8 cellular contexts compared by ENCODE assay signal in genomic region chr12:6753772-6754356, GRCh38. TPM values are rescaled to one million over a fixed set of nuclear protein-coding genes. Genes with fewer than 3 reads are reported as not detected.
DNase-seq lines count a peak whose midpoint lies in the region; ATAC-seq, FAIRE-seq and TF ChIP-seq lines count a peak whose summit lies in the region.

No MANE protein-coding gene starts in this region.

- H3K36me3 ChIP-seq in cardiac muscle cell (peaks cover 28% of the 10 kb centered on the region), astrocyte (ENCODE audit: insufficient read depth, low read length) (peaks cover 20% of the 10 kb centered on the region), lung (ENCODE audit: control insufficient read depth in 2 of 2, insufficient read depth in 2 of 2, low read length in 2 of 2) (peaks cover 2 to 19% of the 10 kb centered on the region in 2 donors), transverse colon (peaks cover 0 to 23% (median 13%) of the 10 kb centered on the region in 4 donors)

- H3K9me3 ChIP-seq in cardiac muscle cell (ENCODE audit: low read depth), result no peaks in the 10 kb centered on the region
- H3K9me3 ChIP-seq in astrocyte (ENCODE audit: insufficient read depth, low read depth, low read length), result no peaks in the 10 kb centered on the region
- no peaks in the 10 kb centered on the region for H3K9me3 ChIP-seq in lung (ENCODE audit: control insufficient read depth in 2 of 2, insufficient read depth in 1 of 2, low read length in 1 of 2)
- no peaks in the 10 kb centered on the region for H3K9me3 ChIP-seq in transverse colon

- no peak for TF ChIP-seq POLR2A in transverse colon (IDR thresholded peaks at IDR 0.05)

- peaks cover 24% of the 10 kb centered on the region for H3K4me1 Mint-ChIP-seq in astrocyte (ENCODE audit: low read depth, unreplicated experiment)

- H3K27me3 ChIP-seq in cardiac muscle cell (no peaks in the 10 kb centered on the region), astrocyte (ENCODE audit: insufficient read depth, low read length) (no peaks in the 10 kb centered on the region), lung (ENCODE audit: control insufficient read depth, insufficient read depth) (no peaks in the 10 kb centered on the region), transverse colon (no peaks in the 10 kb centered on the region)

- H3K4me3 ChIP-seq in cardiac muscle cell, result no peak overlapping the region
- H3K4me3 ChIP-seq in astrocyte (ENCODE audit: insufficient read depth, low read depth, low read length), result no peak overlapping the region
- no peak overlapping the region for H3K4me3 ChIP-seq in lung
- H3K4me3 ChIP-seq in transverse colon, result peak overlapping the region in 2 of 4 donors; percentile 86 to 93

- peaks cover 9% of the 10 kb centered on the region for H3K36me3 Mint-ChIP-seq in astrocyte (ENCODE audit: low read depth, unreplicated experiment)

- peak overlapping the region; percentile 68 for H3K27ac ChIP-seq in cardiac muscle cell
- no peak overlapping the region for H3K27ac ChIP-seq in astrocyte (ENCODE audit: low read depth, low read length)
- peak overlapping the region; percentile 13 to 35 for H3K27ac ChIP-seq in lung (ENCODE audit: low read depth in 1 of 2, low read length in 1 of 2)
- peak overlapping the region; percentile 98 to 99 (median 99) for H3K27ac ChIP-seq in transverse colon

- H3K4me3 Mint-ChIP-seq in astrocyte (ENCODE audit: unreplicated experiment), result peak overlapping the region; percentile 99

- TF ChIP-seq EP300 in transverse colon (IDR thresholded peaks at IDR 0.05; ENCODE audit: low read depth), result no peak

- ATAC-seq in lung (ENCODE audit: insufficient read depth, low FRiP score) (no peak), GM18498 (IDR thresholded peaks at IDR 0.05; ENCODE audit: unreplicated experiment) (no peak)

- intact Hi-C loops in cardiac septum (cut with DNase I) (loop anchor here (1.0 to 5.0 kb wide), 3 partner anchors 12 to 73 kb away; partner anchors contain the start of genes P3H3 and PTMS), transverse colon (cut with DNase I; ENCODE audit: low total_unique reads) (no loop called here)

- H3K9me3 Mint-ChIP-seq in astrocyte (ENCODE audit: unreplicated experiment), result no peaks in the 10 kb centered on the region

- peak overlapping the region; percentile 66 for H3K27ac Mint-ChIP-seq in astrocyte (ENCODE audit: unreplicated experiment)

- H3K79me2 ChIP-seq in astrocyte (ENCODE audit: insufficient read depth, low read length), result peaks cover 33% of the 10 kb centered on the region

- DNase-seq in cardiac muscle cell (ENCODE audit: low read depth in 1 of 2, low spot score in 1 of 2) (no peak), cardiac septum (ENCODE audit: low spot score) (no peak), astrocyte (ENCODE audit: low read depth) (no peak), lung (ENCODE audit: low spot score) (no peak), transverse colon (no peak)
- DNase-seq in stimulated activated CD4-positive, alpha-beta T cell treated with anti-CD3 and anti-CD28 coated beads, Interleukin-4, amount 100 ng/mL, for 24 hours, result no peak
- no peak for DNase-seq in activated CD4-positive, CD25-positive, alpha-beta regulatory T cell treated with anti-CD3 and anti-CD28 coated beads, Interleukin-2, amount 50 U/mL, for 72 hours

- H3K4me2 ChIP-seq in astrocyte (ENCODE audit: low read length), result peak overlapping the region; percentile 98

- FAIRE-seq in astrocyte (lab: Jason Lieb, UNC), result no peak

- in situ Hi-C loops in transverse colon (cut with MboI; ENCODE audit: low pct_ligation_motif_present in 1 of 4, low pct_unique_long_range_greater_than_20kb in 1 of 4, low sequenced_read_pairs in 3 of 4), result no loop called here

- H2AFZ ChIP-seq in astrocyte (ENCODE audit: low read depth, low read length), result peak overlapping the region; percentile 12

- H4K20me1 ChIP-seq in astrocyte (ENCODE audit: insufficient read depth, low read length), result peaks cover 35% of the 10 kb centered on the region

- TF ChIP-seq CTCF in cardiac muscle cell (IDR thresholded peaks at IDR 0.05; ENCODE audit: low read depth, low read length) (peak; percentile 98), astrocyte (IDR thresholded peaks at IDR 0.05; ENCODE audit: insufficient read depth, low read depth, low read length) (no peak), lung (IDR thresholded peaks at IDR 0.05; ENCODE audit: control extremely low read depth, extremely low read depth) (no peak), transverse colon (IDR thresholded peaks at IDR 0.05) (peak in 4 of 5 experiments; percentile 4 to 95 (median 92))

- H3K27me3 Mint-ChIP-seq in astrocyte (ENCODE audit: low read depth, unreplicated experiment), result no peaks in the 10 kb centered on the region

- H3K4me1 ChIP-seq in cardiac muscle cell (ENCODE audit: low read depth) (peaks cover 20% of the 10 kb centered on the region), astrocyte (ENCODE audit: insufficient read depth, low read length) (peaks cover 13% of the 10 kb centered on the region), lung (ENCODE audit: control insufficient read depth in 2 of 2, insufficient read depth in 2 of 2, low read length in 2 of 2) (peaks cover 0 to 6% of the 10 kb centered on the region in 2 donors), transverse colon (peaks cover 12 to 22% (median 15%) of the 10 kb centered on the region in 4 donors)

- WGBS in lung, 2 donors, result 1% methylated on average over 7 of the region's 7 CpGs
- 0 to 17% methylated on average over 1 to 7 of the region's 7 CpGs for WGBS in transverse colon (ENCODE audit: low coverage in 1 of 2), 2 donors

- peak overlapping the region; percentile 33 for H3K9ac ChIP-seq in astrocyte (ENCODE audit: low read length)

RNA-seq across cellular contexts. Expression of gene MLF2, which starts 0.9 kb away (rescaled TPM):
- total RNA-seq in cardiac muscle cell (342 and 449 TPM in 2 replicates), cardiac septum (135 TPM), astrocyte (302 and 316 TPM in 2 replicates), lung (100 to 1,000 TPM in 1 of 2 donors, 10 to 100 TPM in 1; 95.9 to 160 TPM), transverse colon (100 to 1,000 TPM; 100 to 360 (median 164) TPM)
- polyA plus RNA-seq in cardiac muscle cell (575 and 592 TPM in 2 replicates), lung (100 to 1,000 TPM; 169 to 171 TPM)

RNA-seq across cellular contexts. Expression of gene PTMS, which starts 12.3 kb away (rescaled TPM):
- 194 and 290 TPM in 2 replicates for total RNA-seq in cardiac muscle cell
- polyA plus RNA-seq in cardiac muscle cell, result 426 and 467 TPM in 2 replicates
- 234 TPM for total RNA-seq in cardiac septum
- 504 and 510 TPM in 2 replicates for total RNA-seq in astrocyte
- 100 to 1,000 TPM in 1 of 2 donors, 10 to 100 TPM in 1; 65.6 to 301 TPM for total RNA-seq in lung
- 100 to 1,000 TPM; 196 to 801 TPM for polyA plus RNA-seq in lung
- total RNA-seq in transverse colon, result 100 to 1,000 TPM in 1 of 4 donors, 10 to 100 TPM in 3; 64.0 to 124 (median 83.9) TPM

RNA-seq across cellular contexts. Expression of gene LAG3, which starts 18.5 kb away (rescaled TPM):
- total RNA-seq in cardiac muscle cell, result 0.15 TPM in 1 of 2 replicates, not detected in the other
- polyA plus RNA-seq in cardiac muscle cell, result 0.34 TPM in 1 of 2 replicates, not detected in the other
- 0.57 TPM for total RNA-seq in cardiac septum
- 2.0 TPM in 2 replicates for total RNA-seq in astrocyte
- 1 to 10 TPM in 1 of 2 donors, under 1 TPM in 1; 0.82 to 1.7 TPM for total RNA-seq in lung
- polyA plus RNA-seq in lung, result 1 to 10 TPM; 1.2 to 1.7 TPM
- total RNA-seq in transverse colon, result 1 to 10 TPM in 1 of 4 donors, under 1 TPM in 1, not detected in 2; 0.68 to 1.4 TPM

RNA-seq across cellular contexts. Expression of gene COPS7A, which starts 30.0 kb away (rescaled TPM):
- total RNA-seq in cardiac muscle cell (71.0 and 82.1 TPM in 2 replicates), cardiac septum (64.7 TPM), astrocyte (47.3 and 51.5 TPM in 2 replicates), lung (10 to 100 TPM; 40.1 to 74.7 TPM), transverse colon (10 to 100 TPM; 13.1 to 44.9 (median 36.9) TPM)
- polyA plus RNA-seq in cardiac muscle cell (97.7 and 108 TPM in 2 replicates), lung (10 to 100 TPM; 53.4 to 69.0 TPM)

RNA-seq across cellular contexts. Expression of gene CD4, which starts 35.5 kb away (rescaled TPM):
- total RNA-seq in cardiac muscle cell, result 3.1 and 3.3 TPM in 2 replicates
- 5.2 and 5.9 TPM in 2 replicates for polyA plus RNA-seq in cardiac muscle cell
- 3.8 TPM for total RNA-seq in cardiac septum
- total RNA-seq in astrocyte, result 0.54 and 0.72 TPM in 2 replicates
- 10 to 100 TPM; 60.6 to 83.7 TPM for total RNA-seq in lung
- 10 to 100 TPM; 20.6 to 45.5 TPM for polyA plus RNA-seq in lung
- 1 to 10 TPM in 3 of 4 donors, under 1 TPM in 1; 1.00 to 7.9 (median 2.8) TPM for total RNA-seq in transverse colon

Comparison
In these comparisons a context has a peak if more than half of its experiments do, and no peak if none do; other contexts are left out.
1. CTCF ChIP-seq: peak in cardiac muscle cell (single experiment) and transverse colon (4 of 5); none in astrocyte (single experiment) and lung (single experiment).